35 cellular contexts compared by ENCODE assay signal in genomic region chr5:51286046-51286445, GRCh38.
"Had no signal": no experiment of that assay in that cellular context is flagged by ENCODE, and none has a peak within 500 bp of the region (broad histone marks: within the 10 kb centered on the region; RNA-seq: fewer than 3 reads in every experiment).

No MANE protein-coding gene starts in this region.

- H3K4me3 ChIP-seq: MG63 had no signal

- H3K36me3 ChIP-seq: MG63 had no signal

- H3K9ac ChIP-seq: KMS-11 had no signal

- H3K27ac ChIP-seq: KMS-11 had no signal

- DNase-seq: Karpas-422, Kasumi-1, KG1, MG63, MM.1S, MV-4-11, NCI-H1048, NCI-H1092, NCI-H1092 treated with DMSO at 0.1 percent for 48 hours, NCI-H1105, NCI-H1105 treated with DMSO at 0.1 percent for 48 hours, NCI-H1417, NCI-H1417 treated with DMSO at 0.1 percent for 48 hours, NCI-H1436, NCI-H1436 treated with DMSO at 0.1 percent for 48 hours, NCI-H1694, NCI-H1694 treated with DMSO at 0.1 percent for 48 hours, NCI-H187, NCI-H187 treated with DMSO at 0.1 percent for 48 hours, NCI-H1930, NCI-H2029, NCI-H2029 treated with DMSO at 0.1 percent for 48 hours, NCI-H2081, NCI-H2081 treated with DMSO at 0.1 percent for 48 hours, NCI-H2107, NCI-H2171, NCI-H2171 treated with DMSO at 0.1 percent for 48 hours, NCI-H2227 treated with DMSO at 0.1 percent for 48 hours, NCI-H226, NCI-H345, NCI-H446, NCI-H446 treated with DMSO at 0.1 percent for 48 hours, NCI-H510A, NCI-H510A treated with DMSO at 0.1 percent for 48 hours had no signal

- H3K27me3 ChIP-seq: MG63 had no signal

- H3K9me3 ChIP-seq: MG63 had no signal

- H3K4me2 ChIP-seq: KMS-11 had no signal
